1 cellular context compared by ENCODE assay signal in the genomic region with DNA sequence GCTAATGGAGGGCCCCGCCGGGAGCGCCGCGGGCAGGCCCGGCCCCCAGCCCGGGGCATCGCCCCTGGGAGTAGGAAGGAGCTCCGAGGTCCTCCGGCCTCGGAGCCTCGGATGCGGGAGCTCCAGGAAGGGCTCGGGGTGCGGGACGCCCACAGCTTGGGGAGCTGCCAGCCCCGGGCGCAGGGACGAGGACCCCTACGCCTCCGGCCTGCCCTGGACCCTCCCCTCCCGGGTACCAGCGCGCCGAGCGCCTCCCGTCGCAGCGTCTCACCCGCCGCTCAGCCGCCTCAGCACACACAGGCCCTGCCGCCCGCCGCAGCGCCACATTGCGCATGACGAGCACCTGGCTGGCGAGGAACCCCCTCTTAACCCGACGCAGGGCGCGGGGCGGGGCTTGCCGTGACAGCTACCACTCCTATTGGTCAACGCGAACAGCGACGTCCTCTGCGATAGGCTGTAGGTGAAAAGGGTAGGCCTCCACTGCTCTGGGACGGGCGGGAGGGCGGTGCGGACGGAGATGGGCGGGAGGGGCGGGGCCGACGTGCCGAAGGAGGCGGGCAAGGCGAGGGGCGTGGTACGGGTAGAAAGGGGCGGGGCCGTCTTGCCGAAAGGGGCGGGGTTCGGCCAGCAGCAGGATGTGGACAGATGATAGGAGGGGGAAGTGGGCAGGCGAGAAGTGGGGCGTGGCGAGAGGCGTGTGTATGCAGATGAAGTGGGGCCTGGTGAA.
TF ChIP-seq lines count a peak whose summit lies in the region.

A gene with protein sequence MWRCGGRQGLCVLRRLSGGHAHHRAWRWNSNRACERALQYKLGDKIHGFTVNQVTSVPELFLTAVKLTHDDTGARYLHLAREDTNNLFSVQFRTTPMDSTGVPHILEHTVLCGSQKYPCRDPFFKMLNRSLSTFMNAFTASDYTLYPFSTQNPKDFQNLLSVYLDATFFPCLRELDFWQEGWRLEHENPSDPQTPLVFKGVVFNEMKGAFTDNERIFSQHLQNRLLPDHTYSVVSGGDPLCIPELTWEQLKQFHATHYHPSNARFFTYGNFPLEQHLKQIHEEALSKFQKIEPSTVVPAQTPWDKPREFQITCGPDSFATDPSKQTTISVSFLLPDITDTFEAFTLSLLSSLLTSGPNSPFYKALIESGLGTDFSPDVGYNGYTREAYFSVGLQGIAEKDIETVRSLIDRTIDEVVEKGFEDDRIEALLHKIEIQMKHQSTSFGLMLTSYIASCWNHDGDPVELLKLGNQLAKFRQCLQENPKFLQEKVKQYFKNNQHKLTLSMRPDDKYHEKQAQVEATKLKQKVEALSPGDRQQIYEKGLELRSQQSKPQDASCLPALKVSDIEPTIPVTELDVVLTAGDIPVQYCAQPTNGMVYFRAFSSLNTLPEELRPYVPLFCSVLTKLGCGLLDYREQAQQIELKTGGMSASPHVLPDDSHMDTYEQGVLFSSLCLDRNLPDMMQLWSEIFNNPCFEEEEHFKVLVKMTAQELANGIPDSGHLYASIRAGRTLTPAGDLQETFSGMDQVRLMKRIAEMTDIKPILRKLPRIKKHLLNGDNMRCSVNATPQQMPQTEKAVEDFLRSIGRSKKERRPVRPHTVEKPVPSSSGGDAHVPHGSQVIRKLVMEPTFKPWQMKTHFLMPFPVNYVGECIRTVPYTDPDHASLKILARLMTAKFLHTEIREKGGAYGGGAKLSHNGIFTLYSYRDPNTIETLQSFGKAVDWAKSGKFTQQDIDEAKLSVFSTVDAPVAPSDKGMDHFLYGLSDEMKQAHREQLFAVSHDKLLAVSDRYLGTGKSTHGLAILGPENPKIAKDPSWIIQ (minus strand): TSS at position 337 of the 727 bp plus-strand sequence. CDS start 10 bp downstream, at position 327.

TF ChIP-seq in HepG2, 621 proteins besides CTCF, POLR2A, EP300 and RAD21 (continued from another document and continues in another):
- TF ChIP-seq, protein P1, sequence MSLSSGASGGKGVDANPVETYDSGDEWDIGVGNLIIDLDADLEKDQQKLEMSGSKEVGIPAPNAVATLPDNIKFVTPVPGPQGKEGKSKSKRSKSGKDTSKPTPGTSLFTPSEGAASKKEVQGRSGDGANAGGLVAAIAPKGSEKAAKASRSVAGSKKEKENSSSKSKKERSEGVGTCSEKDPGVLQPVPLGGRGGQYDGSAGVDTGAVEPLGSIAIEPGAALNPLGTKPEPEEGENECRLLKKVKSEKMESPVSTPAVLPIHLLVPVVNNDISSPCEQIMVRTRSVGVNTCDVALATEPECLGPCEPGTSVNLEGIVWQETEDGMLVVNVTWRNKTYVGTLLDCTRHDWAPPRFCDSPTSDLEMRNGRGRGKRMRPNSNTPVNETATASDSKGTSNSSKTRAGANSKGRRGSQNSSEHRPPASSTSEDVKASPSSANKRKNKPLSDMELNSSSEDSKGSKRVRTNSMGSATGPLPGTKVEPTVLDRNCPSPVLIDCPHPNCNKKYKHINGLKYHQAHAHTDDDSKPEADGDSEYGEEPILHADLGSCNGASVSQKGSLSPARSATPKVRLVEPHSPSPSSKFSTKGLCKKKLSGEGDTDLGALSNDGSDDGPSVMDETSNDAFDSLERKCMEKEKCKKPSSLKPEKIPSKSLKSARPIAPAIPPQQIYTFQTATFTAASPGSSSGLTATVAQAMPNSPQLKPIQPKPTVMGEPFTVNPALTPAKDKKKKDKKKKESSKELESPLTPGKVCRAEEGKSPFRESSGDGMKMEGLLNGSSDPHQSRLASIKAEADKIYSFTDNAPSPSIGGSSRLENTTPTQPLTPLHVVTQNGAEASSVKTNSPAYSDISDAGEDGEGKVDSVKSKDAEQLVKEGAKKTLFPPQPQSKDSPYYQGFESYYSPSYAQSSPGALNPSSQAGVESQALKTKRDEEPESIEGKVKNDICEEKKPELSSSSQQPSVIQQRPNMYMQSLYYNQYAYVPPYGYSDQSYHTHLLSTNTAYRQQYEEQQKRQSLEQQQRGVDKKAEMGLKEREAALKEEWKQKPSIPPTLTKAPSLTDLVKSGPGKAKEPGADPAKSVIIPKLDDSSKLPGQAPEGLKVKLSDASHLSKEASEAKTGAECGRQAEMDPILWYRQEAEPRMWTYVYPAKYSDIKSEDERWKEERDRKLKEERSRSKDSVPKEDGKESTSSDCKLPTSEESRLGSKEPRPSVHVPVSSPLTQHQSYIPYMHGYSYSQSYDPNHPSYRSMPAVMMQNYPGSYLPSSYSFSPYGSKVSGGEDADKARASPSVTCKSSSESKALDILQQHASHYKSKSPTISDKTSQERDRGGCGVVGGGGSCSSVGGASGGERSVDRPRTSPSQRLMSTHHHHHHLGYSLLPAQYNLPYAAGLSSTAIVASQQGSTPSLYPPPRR (CRISPR knock-in tag; IDR thresholded peaks at IDR 0.05; ENCODE audit: borderline replicate concordance), result no peak
- TF ChIP-seq, protein P2, sequence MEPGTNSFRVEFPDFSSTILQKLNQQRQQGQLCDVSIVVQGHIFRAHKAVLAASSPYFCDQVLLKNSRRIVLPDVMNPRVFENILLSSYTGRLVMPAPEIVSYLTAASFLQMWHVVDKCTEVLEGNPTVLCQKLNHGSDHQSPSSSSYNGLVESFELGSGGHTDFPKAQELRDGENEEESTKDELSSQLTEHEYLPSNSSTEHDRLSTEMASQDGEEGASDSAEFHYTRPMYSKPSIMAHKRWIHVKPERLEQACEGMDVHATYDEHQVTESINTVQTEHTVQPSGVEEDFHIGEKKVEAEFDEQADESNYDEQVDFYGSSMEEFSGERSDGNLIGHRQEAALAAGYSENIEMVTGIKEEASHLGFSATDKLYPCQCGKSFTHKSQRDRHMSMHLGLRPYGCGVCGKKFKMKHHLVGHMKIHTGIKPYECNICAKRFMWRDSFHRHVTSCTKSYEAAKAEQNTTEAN (CRISPR knock-in tag; conservative IDR thresholded peaks at IDR 0.05), result peak; percentile 64; the same call in 1 of the 2 replicates
- TF ChIP-seq, protein P3, sequence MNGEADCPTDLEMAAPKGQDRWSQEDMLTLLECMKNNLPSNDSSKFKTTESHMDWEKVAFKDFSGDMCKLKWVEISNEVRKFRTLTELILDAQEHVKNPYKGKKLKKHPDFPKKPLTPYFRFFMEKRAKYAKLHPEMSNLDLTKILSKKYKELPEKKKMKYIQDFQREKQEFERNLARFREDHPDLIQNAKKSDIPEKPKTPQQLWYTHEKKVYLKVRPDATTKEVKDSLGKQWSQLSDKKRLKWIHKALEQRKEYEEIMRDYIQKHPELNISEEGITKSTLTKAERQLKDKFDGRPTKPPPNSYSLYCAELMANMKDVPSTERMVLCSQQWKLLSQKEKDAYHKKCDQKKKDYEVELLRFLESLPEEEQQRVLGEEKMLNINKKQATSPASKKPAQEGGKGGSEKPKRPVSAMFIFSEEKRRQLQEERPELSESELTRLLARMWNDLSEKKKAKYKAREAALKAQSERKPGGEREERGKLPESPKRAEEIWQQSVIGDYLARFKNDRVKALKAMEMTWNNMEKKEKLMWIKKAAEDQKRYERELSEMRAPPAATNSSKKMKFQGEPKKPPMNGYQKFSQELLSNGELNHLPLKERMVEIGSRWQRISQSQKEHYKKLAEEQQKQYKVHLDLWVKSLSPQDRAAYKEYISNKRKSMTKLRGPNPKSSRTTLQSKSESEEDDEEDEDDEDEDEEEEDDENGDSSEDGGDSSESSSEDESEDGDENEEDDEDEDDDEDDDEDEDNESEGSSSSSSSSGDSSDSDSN (CRISPR knock-in tag; IDR thresholded peaks at IDR 0.05), result peak; percentile 97
- TF ChIP-seq MTA1 (CRISPR knock-in tag; IDR thresholded peaks at IDR 0.05; ENCODE audit: borderline replicate concordance) (peak; percentile 62; the same call in 1 of the 2 replicates), YEATS4 (CRISPR knock-in tag; IDR thresholded peaks at IDR 0.05; ENCODE audit: borderline replicate concordance) (peak; percentile 73; the same call in 1 of the 2 replicates), FOXO1 (CRISPR knock-in tag; IDR thresholded peaks at IDR 0.05) (no peak; the same call in 1 of the 2 replicates), CBFB (CRISPR knock-in tag; IDR thresholded peaks at IDR 0.05) (peak; percentile 63; the same call in 1 of the 2 replicates), POGZ (CRISPR knock-in tag; IDR thresholded peaks at IDR 0.05) (peak; percentile 83), PPARG (CRISPR knock-in tag; conservative IDR thresholded peaks at IDR 0.05) (0 out of 2 replicates have a peak, but pooled peaks have one; percentile 11), WIZ (CRISPR knock-in tag; IDR thresholded peaks at IDR 0.05) (0 out of 2 replicates have a peak, but pooled peaks have one; percentile 52), KLF12 (CRISPR knock-in tag; IDR thresholded peaks at IDR 0.05; ENCODE audit: borderline replicate concordance) (0 out of 2 replicates have a peak, but pooled peaks have one; percentile 36), ZNF317 (CRISPR knock-in tag; IDR thresholded peaks at IDR 0.05) (no peak), ZMYM4 (CRISPR knock-in tag; IDR thresholded peaks at IDR 0.05) (peak; percentile 89), RXRB (CRISPR knock-in tag; IDR thresholded peaks at IDR 0.05; ENCODE audit: borderline replicate concordance) (peak; percentile 56), CHD4 (IDR thresholded peaks at IDR 0.05; ENCODE audit: borderline replicate concordance, low read length) (no peak)
- TF ChIP-seq, protein P4, sequence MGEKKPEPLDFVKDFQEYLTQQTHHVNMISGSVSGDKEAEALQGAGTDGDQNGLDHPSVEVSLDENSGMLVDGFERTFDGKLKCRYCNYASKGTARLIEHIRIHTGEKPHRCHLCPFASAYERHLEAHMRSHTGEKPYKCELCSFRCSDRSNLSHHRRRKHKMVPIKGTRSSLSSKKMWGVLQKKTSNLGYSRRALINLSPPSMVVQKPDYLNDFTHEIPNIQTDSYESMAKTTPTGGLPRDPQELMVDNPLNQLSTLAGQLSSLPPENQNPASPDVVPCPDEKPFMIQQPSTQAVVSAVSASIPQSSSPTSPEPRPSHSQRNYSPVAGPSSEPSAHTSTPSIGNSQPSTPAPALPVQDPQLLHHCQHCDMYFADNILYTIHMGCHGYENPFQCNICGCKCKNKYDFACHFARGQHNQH (CRISPR knock-in tag; IDR thresholded peaks at IDR 0.05), result 0 out of 2 replicates have a peak, but pooled peaks have one; percentile 35
- TF ChIP-seq, protein P5, sequence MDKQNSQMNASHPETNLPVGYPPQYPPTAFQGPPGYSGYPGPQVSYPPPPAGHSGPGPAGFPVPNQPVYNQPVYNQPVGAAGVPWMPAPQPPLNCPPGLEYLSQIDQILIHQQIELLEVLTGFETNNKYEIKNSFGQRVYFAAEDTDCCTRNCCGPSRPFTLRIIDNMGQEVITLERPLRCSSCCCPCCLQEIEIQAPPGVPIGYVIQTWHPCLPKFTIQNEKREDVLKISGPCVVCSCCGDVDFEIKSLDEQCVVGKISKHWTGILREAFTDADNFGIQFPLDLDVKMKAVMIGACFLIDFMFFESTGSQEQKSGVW (CRISPR knock-in tag; IDR thresholded peaks at IDR 0.05; ENCODE audit: borderline replicate concordance), result no peak
- TF ChIP-seq, protein P6, sequence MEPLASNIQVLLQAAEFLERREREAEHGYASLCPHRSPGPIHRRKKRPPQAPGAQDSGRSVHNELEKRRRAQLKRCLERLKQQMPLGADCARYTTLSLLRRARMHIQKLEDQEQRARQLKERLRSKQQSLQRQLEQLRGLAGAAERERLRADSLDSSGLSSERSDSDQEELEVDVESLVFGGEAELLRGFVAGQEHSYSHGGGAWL (CRISPR knock-in tag; IDR thresholded peaks at IDR 0.05), result peak; percentile 90
- TF ChIP-seq, protein P7, sequence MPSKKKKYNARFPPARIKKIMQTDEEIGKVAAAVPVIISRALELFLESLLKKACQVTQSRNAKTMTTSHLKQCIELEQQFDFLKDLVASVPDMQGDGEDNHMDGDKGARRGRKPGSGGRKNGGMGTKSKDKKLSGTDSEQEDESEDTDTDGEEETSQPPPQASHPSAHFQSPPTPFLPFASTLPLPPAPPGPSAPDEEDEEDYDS (CRISPR knock-in tag; IDR thresholded peaks at IDR 0.05), result peak; percentile 100
- TF ChIP-seq, protein P8, sequence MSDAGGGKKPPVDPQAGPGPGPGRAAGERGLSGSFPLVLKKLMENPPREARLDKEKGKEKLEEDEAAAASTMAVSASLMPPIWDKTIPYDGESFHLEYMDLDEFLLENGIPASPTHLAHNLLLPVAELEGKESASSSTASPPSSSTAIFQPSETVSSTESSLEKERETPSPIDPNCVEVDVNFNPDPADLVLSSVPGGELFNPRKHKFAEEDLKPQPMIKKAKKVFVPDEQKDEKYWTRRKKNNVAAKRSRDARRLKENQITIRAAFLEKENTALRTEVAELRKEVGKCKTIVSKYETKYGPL (CRISPR knock-in tag; IDR thresholded peaks at IDR 0.05), result no peak
- TF ChIP-seq, protein P9, sequence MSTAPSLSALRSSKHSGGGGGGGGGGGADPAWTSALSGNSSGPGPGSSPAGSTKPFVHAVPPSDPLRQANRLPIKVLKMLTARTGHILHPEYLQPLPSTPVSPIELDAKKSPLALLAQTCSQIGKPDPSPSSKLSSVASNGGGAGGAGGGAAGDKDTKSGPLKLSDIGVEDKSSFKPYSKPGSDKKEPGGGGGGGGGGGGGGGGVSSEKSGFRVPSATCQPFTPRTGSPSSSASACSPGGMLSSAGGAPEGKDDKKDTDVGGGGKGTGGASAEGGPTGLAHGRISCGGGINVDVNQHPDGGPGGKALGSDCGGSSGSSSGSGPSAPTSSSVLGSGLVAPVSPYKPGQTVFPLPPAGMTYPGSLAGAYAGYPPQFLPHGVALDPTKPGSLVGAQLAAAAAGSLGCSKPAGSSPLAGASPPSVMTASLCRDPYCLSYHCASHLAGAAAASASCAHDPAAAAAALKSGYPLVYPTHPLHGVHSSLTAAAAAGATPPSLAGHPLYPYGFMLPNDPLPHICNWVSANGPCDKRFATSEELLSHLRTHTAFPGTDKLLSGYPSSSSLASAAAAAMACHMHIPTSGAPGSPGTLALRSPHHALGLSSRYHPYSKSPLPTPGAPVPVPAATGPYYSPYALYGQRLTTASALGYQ (CRISPR knock-in tag; IDR thresholded peaks at IDR 0.05), result peak; percentile 53; the same call in 1 of the 2 replicates
- TF ChIP-seq, protein P10, sequence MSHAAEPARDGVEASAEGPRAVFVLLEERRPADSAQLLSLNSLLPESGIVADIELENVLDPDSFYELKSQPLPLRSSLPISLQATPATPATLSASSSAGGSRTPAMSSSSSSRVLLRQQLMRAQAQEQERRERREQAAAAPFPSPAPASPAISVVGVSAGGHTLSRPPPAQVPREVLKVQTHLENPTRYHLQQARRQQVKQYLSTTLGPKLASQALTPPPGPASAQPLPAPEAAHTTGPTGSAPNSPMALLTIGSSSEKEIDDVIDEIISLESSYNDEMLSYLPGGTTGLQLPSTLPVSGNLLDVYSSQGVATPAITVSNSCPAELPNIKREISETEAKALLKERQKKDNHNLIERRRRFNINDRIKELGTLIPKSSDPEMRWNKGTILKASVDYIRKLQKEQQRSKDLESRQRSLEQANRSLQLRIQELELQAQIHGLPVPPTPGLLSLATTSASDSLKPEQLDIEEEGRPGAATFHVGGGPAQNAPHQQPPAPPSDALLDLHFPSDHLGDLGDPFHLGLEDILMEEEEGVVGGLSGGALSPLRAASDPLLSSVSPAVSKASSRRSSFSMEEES (CRISPR knock-in tag; IDR thresholded peaks at IDR 0.05), result peak; percentile 70; the same call in 1 of the 2 replicates
- TF ChIP-seq, protein P11, sequence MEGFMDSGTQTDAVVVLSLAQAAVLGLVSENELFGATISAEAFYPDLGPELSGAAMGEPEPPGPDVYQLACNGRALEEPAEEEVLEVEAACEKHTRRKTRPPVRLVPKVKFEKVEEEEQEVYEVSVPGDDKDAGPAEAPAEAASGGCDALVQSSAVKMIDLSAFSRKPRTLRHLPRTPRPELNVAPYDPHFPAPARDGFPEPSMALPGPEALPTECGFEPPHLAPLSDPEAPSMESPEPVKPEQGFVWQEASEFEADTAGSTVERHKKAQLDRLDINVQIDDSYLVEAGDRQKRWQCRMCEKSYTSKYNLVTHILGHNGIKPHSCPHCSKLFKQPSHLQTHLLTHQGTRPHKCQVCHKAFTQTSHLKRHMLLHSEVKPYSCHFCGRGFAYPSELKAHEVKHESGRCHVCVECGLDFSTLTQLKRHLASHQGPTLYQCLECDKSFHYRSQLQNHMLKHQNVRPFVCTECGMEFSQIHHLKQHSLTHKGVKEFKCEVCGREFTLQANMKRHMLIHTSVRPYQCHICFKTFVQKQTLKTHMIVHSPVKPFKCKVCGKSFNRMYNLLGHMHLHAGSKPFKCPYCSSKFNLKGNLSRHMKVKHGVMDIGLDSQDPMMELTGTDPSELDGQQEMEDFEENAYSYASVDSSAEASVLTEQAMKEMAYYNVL (CRISPR knock-in tag; IDR thresholded peaks at IDR 0.05; ENCODE audit: borderline replicate concordance), result no peak
